ENCODE assay signal across 10 cellular contexts in genomic region chr12:64318605-64319004, GRCh38.
DNase-seq lines count a peak whose midpoint lies in the region; ATAC-seq and TF ChIP-seq lines count a peak whose summit lies in the region.
"Had no signal": no experiment of that assay in that cellular context is flagged by ENCODE, and none has a peak within 500 bp of the region (broad histone marks: within the 10 kb centered on the region; RNA-seq: fewer than 3 reads in every experiment).

No MANE protein-coding gene starts in this region.

- no peaks in the 10 kb centered on the region for H3K27me3 Mint-ChIP-seq in endothelial cell (ENCODE audit: unreplicated experiment)

- peaks cover 6% of the 10 kb centered on the region for H3K4me1 ChIP-seq in neuron (ENCODE audit: insufficient read depth, low read length)

- peak overlapping the region; percentile 24 for H2AFZ ChIP-seq in neuron (ENCODE audit: low read depth, low read length)

- H3K36me3 Mint-ChIP-seq in endothelial cell (ENCODE audit: low read depth, unreplicated experiment): no peaks in the 10 kb centered on the region

- H3K9me3 Mint-ChIP-seq in endothelial cell (ENCODE audit: unreplicated experiment): no peaks in the 10 kb centered on the region

- H3K36me3 ChIP-seq in neuron (ENCODE audit: insufficient read depth, low read length): no peaks in the 10 kb centered on the region
- H3K36me3 ChIP-seq: ovary had no signal

- peaks cover 8% of the 10 kb centered on the region for H3K4me1 Mint-ChIP-seq in endothelial cell (ENCODE audit: unreplicated experiment)

- no peaks in the 10 kb centered on the region for H3K27me3 ChIP-seq in neuron (ENCODE audit: insufficient read depth, low read length)
- H3K27me3 ChIP-seq: ovary had no signal

- H3K4me3 Mint-ChIP-seq in endothelial cell (ENCODE audit: unreplicated experiment): no peak overlapping the region

- no peak overlapping the region for H3K27ac Mint-ChIP-seq in endothelial cell (ENCODE audit: unreplicated experiment)

- ATAC-seq in HG03521 (IDR thresholded peaks at IDR 0.05; ENCODE audit: unreplicated experiment): no peak
- ATAC-seq in omental fat pad (ENCODE audit: low FRiP score): no peak

- POLR2A ChIA-PET in GM10248 (lab: Yijun Ruan, JAX): no interaction called here

- H3K9me3 ChIP-seq in neuron (ENCODE audit: low read length): peaks cover 2% of the 10 kb centered on the region
- H3K9me3 ChIP-seq: ovary had no signal

- TF ChIP-seq CTCF in GM10248 (IDR thresholded peaks at IDR 0.05; ENCODE audit: control extremely low read depth, extremely low read depth, low read depth, missing control alignments): no peak
- no peak for TF ChIP-seq CTCF in endothelial cell (IDR thresholded peaks at IDR 0.05; ENCODE audit: unreplicated experiment)
- TF ChIP-seq CTCF in omental fat pad (IDR thresholded peaks at IDR 0.05): no peak

- DNase-seq in GM10248 (ENCODE audit: extremely low spot score) (peak; percentile 20), M059J (ENCODE audit: low read depth) (peak; percentile 25), endothelial cell (ENCODE audit: low spot score) (peak; percentile 35), COLO829 (ENCODE audit: low spot score) (no peak), NCI-H1694 treated with DMSO at 0.1 percent for 48 hours (lab: John Stamatoyannopoulos, UW) (no peak), omental fat pad (ENCODE audit: low spot score) (no peak)
- DNase-seq: hippocampal formation, ovary had no signal

- no peak overlapping the region for H3K4me3 ChIP-seq in neuron (ENCODE audit: low read length)
- H3K4me3 ChIP-seq: ovary had no signal

- CTCF ChIA-PET in GM10248 (lab: Yijun Ruan, JAX): interaction anchor here (1.8 kb wide), 1 partner anchor 17 kb away, joined by 5 read pairs; no protein-coding TSS in a partner anchor

Comparison
In these comparisons a context has a peak if more than half of its experiments do, and no peak if none do; other contexts are left out.
1. DNase-seq: peak in GM10248 (single experiment), M059J (single experiment) and endothelial cell (single experiment); none in COLO829 (single experiment), NCI-H1694 treated with DMSO at 0.1 percent for 48 hours (single experiment) and omental fat pad (single experiment).